ENCODE assay signal across 1 cellular context in the genomic region with DNA sequence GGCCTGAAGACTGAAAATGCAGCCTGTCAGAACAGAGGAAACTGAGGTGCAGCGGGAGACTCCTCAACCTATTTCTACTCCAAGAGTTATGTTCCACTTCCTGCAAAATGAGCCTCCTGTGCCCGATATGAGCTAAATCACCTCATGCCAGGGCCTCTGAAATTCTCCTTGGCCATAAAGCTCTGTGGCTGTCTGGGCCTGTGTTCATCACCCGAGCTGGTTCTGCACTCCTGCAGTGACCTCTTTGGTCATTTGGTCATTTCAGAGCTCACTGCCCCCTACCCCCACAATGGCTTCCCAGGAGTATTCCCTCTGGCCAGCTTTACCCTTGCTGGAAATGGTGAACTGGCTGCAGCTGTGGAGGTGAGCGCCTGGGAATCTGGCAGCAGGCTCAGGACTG.
TF ChIP-seq lines count a peak whose summit lies in the region.

No MANE protein-coding gene starts in this region.

TF ChIP-seq in H1, 55 proteins besides CTCF, POLR2A, EP300 and RAD21:
- TF ChIP-seq GABPA (IDR thresholded peaks at IDR 0.05; ENCODE audit: borderline replicate concordance, insufficient read depth, low read length) (no peak), GTF2F1 (IDR thresholded peaks at IDR 0.05; ENCODE audit: borderline replicate concordance, low read depth, low read length) (no peak), SP1 (IDR thresholded peaks at IDR 0.05; ENCODE audit: low read depth, low read length) (no peak), TAF1 (IDR thresholded peaks at IDR 0.05; ENCODE audit: low read depth, low read length) (no peak), TAF7 (optimal IDR thresholded peaks at IDR 0.05; ENCODE audit: borderline replicate concordance, low read depth, low read length) (no peak), SAP30 (IDR thresholded peaks at IDR 0.05; ENCODE audit: insufficient read depth, insufficient replicate concordance, low read length) (no peak), TBP (IDR thresholded peaks at IDR 0.05; ENCODE audit: low read depth, low read length) (no peak), RXRA (IDR thresholded peaks at IDR 0.05; ENCODE audit: insufficient read depth, low read depth, low read length) (no peak), EZH2 (IDR thresholded peaks at IDR 0.05; ENCODE audit: low read depth, low read length, severe bottlenecking) (no peak), SRF (IDR thresholded peaks at IDR 0.05; ENCODE audit: low read depth, low read length) (no peak), SP2 (IDR thresholded peaks at IDR 0.05; ENCODE audit: low read length) (no peak), SIRT6 (IDR thresholded peaks at IDR 0.05; ENCODE audit: low read length) (no peak), PHF8 (conservative IDR thresholded peaks at IDR 0.05; ENCODE audit: low read depth, low read length) (no peak), CREB1 (IDR thresholded peaks at IDR 0.05) (no peak), CEBPB (IDR thresholded peaks at IDR 0.05; ENCODE audit: low read depth, low read length) (no peak), ZNF274 (IDR thresholded peaks at IDR 0.05; ENCODE audit: borderline replicate concordance, extremely low read depth, low read length) (no peak), TEAD4 (IDR thresholded peaks at IDR 0.05; ENCODE audit: low read depth, low read length) (no peak), SIX5 (IDR thresholded peaks at IDR 0.05; ENCODE audit: low read depth, low read length) (no peak), CBX5 (IDR thresholded peaks at IDR 0.05; ENCODE audit: low read depth, low read length) (no peak)
